Comparison of ENCODE assay signal across 17 cellular contexts in the genomic region with DNA sequence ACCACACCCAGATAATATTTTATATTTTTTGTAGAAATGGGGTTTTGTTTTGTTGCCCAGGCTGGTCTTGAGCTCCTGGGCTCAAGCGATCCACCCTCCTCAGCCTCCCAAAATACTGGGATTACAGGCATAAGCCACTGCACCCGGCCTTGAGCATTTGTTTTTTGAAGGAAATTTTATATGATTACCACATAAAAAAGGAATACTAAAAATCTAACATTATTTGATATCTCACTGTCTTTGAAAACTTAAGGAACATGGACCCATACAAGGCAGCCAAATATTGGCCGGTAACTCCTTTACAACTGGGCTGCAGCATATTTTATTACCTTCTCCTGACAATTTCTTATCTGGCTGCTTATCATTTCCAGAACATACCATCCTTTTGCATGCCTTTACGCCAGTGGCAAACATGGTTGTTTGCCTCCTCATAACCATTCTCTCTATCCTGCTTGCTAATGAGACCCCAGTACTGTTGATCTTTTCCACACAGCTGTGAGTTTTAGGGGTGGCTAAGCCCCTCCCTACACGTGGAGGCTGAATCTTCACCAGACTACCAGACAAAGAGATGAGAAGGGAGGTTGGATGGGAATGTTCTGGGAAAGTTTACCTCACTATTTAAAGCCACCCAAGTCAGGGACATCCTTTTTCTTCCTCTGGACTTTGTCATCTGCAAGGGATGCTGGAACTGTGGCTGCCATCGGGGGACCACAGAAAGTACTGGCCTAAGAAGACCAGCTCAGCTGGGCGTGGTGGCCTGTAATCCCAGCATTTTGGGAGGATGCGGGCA.
A peak's percentile ranks its signal among the peaks of the same experiment; 100 is the strongest.
DNase-seq lines count a peak whose midpoint lies in the region; ATAC-seq, FAIRE-seq and TF ChIP-seq lines count a peak whose summit lies in the region.
"Had no signal": no experiment of that assay in that cellular context is flagged by ENCODE, and none has a peak within 500 bp of the region (broad histone marks: within the 10 kb centered on the region; RNA-seq: fewer than 3 reads in every experiment).

No MANE protein-coding gene starts in this region.

- no peak overlapping the region for H3K23ac ChIP-seq in H1 (ENCODE audit: insufficient read length)

- H3K4me1 ChIP-seq in NT2/D1 (ENCODE audit: insufficient read depth, insufficient read length) (no peaks in the 10 kb centered on the region), H1 (replicated peaks in 1 of 4; ENCODE audit: control insufficient read depth in 3 of 4, insufficient read depth in 4 of 4, low read length in 3 of 4) (peaks cover 3 to 13% (median 7%) of the 10 kb centered on the region in 4 experiments; a peak in 5 of 7 replicates), psoas muscle (peaks cover 32% of the 10 kb centered on the region)

- H3K23me2 ChIP-seq in H1 (ENCODE audit: low read depth, low read length), result peaks cover 20% of the 10 kb centered on the region; the same call in 1 of the 2 replicates

- no peaks in the 10 kb centered on the region for H3K27me3 ChIP-seq in NT2/D1 (ENCODE audit: insufficient read depth, insufficient read length)
- H3K27me3 ChIP-seq in H1 (replicated peaks in 1 of 4; ENCODE audit: control insufficient read depth in 3 of 4, extremely low read depth in 1 of 4, insufficient read depth in 3 of 4, low read length in 3 of 4), result no peaks in the 10 kb centered on the region
- peaks cover 0 to 44% (median 0%) of the 10 kb centered on the region in 3 donors for H3K27me3 ChIP-seq in psoas muscle (ENCODE audit: insufficient read depth in 3 of 3, low read length in 2 of 3)
- H3K27me3 ChIP-seq: adrenal gland, tibial artery had no signal

- no peak for TF ChIP-seq EP300 in H1 (IDR thresholded peaks at IDR 0.05; ENCODE audit: borderline replicate concordance in 1 of 2, low read depth in 2 of 2, low read length in 2 of 2)

- H2BK20ac ChIP-seq in H1 (ENCODE audit: low read length), result no peak overlapping the region

- CTCF ChIA-PET in H1 (lab: Charles Lee; ENCODE audit: partially characterized antibody), result interaction anchor here (0.6 to 2.8 kb wide), 9 partner anchors 9 to 160 kb away, joined by 3 to 22 read pairs (median 4); no protein-coding TSS in a partner anchor

- no peak overlapping the region for H3K4ac ChIP-seq in H1 (replicated peaks; ENCODE audit: insufficient read length, low read depth, low read length)

- 84% methylated on average over 8 of the region's 8 CpGs; no CpG with 5 or more reads in 1 of the 2 experiments for WGBS in H1 (ENCODE audit: extremely low coverage in 1 of 2, insufficient coverage in 1 of 2, insufficient read length in 1 of 2, insufficient replicate concordance in 2 of 2, low coverage in 1 of 2, low lambda C conversion rate in 2 of 2, missing lambda C conversion rate in 1 of 2), 2 experiments
- 83 to 90% (median 83%) methylated on average over 8 of the region's 8 CpGs for whole genome bisulfite sequencing in psoas muscle, 3 donors

- peak overlapping the region; percentile 73 for H3K27ac Mint-ChIP-seq in activated CD4-positive, alpha-beta T cell treated with anti-CD3 and anti-CD28 coated beads, Interleukin-2, amount 10 ng/mL, durations not matched to agents 24 days and 14 days
- H3K27ac Mint-ChIP-seq in progenitor cell of endocrine pancreas, result peak overlapping the region; percentile 51
- H3K27ac Mint-ChIP-seq: natural killer cell treated with Interleukin-12 subunit alpha and Interleukin-12 subunit beta and Interleukin-15 and Interleukin-18, amount 100 ng/mL, for 72 hours had no signal

- H4K20me1 ChIP-seq in H1 (replicated peaks in 1 of 2; ENCODE audit: control insufficient read depth in 1 of 2, insufficient read depth in 2 of 2, low read length in 2 of 2), result no peaks in the 10 kb centered on the region

- H2AK5ac ChIP-seq in H1 (ENCODE audit: low read depth, low read length), result no peak overlapping the region; the same call in 1 of the 2 replicates

- no peak overlapping the region for H3K56ac ChIP-seq in H1 (replicated peaks; ENCODE audit: insufficient read length, low read depth, low read length)

- POLR2A ChIA-PET in H1 (lab: Charles Lee; ENCODE audit: partially characterized antibody), result interaction anchor here (0.7 to 4.9 kb wide), 11 partner anchors 7 to 311 kb away, joined by 3 to 32 read pairs (median 5); no protein-coding TSS in a partner anchor

- H3K79me2 ChIP-seq in H1 (ENCODE audit: control insufficient read depth in 1 of 2, insufficient read depth in 2 of 2, low read length in 2 of 2), result peaks cover 4 to 39% of the 10 kb centered on the region in 2 experiments; a peak in 3 of 4 replicates

- 0 out of 2 replicates have a peak overlapping the region, but pooled peaks have one; percentile 2 for H2BK12ac ChIP-seq in H1 (ENCODE audit: low read depth, low read length)

- no peak overlapping the region for H3K4me3 ChIP-seq in NT2/D1 (ENCODE audit: insufficient read length, low read depth)
- H3K4me3 ChIP-seq in H1 (ENCODE audit: extremely low read depth in 1 of 4, insufficient read depth in 2 of 4, low read depth in 3 of 4, low read length in 4 of 4), result no peak overlapping the region
- H3K4me3 ChIP-seq in psoas muscle, result no peak overlapping the region
- H3K4me3 ChIP-seq: adrenal gland, tibial artery had no signal

- intact Hi-C loops in activated CD4-positive, alpha-beta T cell treated with anti-CD3 and anti-CD28 coated beads, Interleukin-2, amount 10 ng/mL, durations not matched to agents 24 days and 14 days (cut with micrococcal nuclease), result loop anchor here (10.0 kb wide), 1 partner anchor 963 kb away; no protein-coding TSS in a partner anchor
- intact Hi-C loops in psoas muscle (cut with DNase I), result no loop called here

- H3K9ac ChIP-seq in NT2/D1 (ENCODE audit: insufficient read length, low read depth), result peak overlapping the region; percentile 80
- H3K9ac ChIP-seq in H1 (replicated peaks in 1 of 4; ENCODE audit: extremely low read depth in 1 of 4, low read depth in 3 of 4, low read length in 3 of 4), result no peak overlapping the region

- no peaks in the 10 kb centered on the region for H3K27me3 Mint-ChIP-seq in activated CD4-positive, alpha-beta T cell treated with anti-CD3 and anti-CD28 coated beads, Interleukin-2, amount 10 ng/mL, durations not matched to agents 24 days and 14 days
- peaks cover 12% of the 10 kb centered on the region for H3K27me3 Mint-ChIP-seq in progenitor cell of endocrine pancreas
- H3K27me3 Mint-ChIP-seq: natural killer cell treated with Interleukin-12 subunit alpha and Interleukin-12 subunit beta and Interleukin-15 and Interleukin-18, amount 100 ng/mL, for 72 hours had no signal

- H3K18ac ChIP-seq in H1 (ENCODE audit: extremely low read depth, low read length), result no peak overlapping the region; the same call in 1 of the 2 replicates

- peak overlapping the region in 1 of 2 experiments; percentile 20; a peak in 1 of 4 replicates for H3K4me2 ChIP-seq in H1 (ENCODE audit: insufficient read depth in 1 of 2, low read depth in 2 of 2, low read length in 2 of 2)

- H3K9me3 ChIP-seq in NT2/D1 (ENCODE audit: insufficient read depth, low read length) (no peaks in the 10 kb centered on the region), H1 (ENCODE audit: insufficient read depth in 2 of 2, low read depth in 1 of 2, low read length in 1 of 2) (no peaks in the 10 kb centered on the region), psoas muscle (no peaks in the 10 kb centered on the region)
- H3K9me3 ChIP-seq: adrenal gland, tibial artery had no signal

- no peak for TF ChIP-seq CTCF in H1 (IDR thresholded peaks at IDR 0.05; ENCODE audit: control extremely low read depth in 1 of 3, insufficient read depth in 1 of 3, low read depth in 1 of 3, low read length in 3 of 3)
- no peak for TF ChIP-seq CTCF in progenitor cell of endocrine pancreas (IDR thresholded peaks at IDR 0.05; ENCODE audit: unreplicated experiment)
- TF ChIP-seq CTCF in psoas muscle (IDR thresholded peaks at IDR 0.05), result no peak

- H2BK5ac ChIP-seq in H1 (ENCODE audit: low read depth, low read length), result no peak overlapping the region; the same call in 1 of the 2 replicates

- peak overlapping the region; percentile 48 for H2BK120ac ChIP-seq in H1 (replicated peaks; ENCODE audit: low read depth, low read length)

- H3K4me1 Mint-ChIP-seq in activated CD4-positive, alpha-beta T cell treated with anti-CD3 and anti-CD28 coated beads, Interleukin-2, amount 10 ng/mL, durations not matched to agents 24 days and 14 days, result peaks cover 28% of the 10 kb centered on the region
- H3K4me1 Mint-ChIP-seq in progenitor cell of endocrine pancreas (ENCODE audit: low read depth), result peaks cover 5% of the 10 kb centered on the region

- ATAC-seq in HG03469 (IDR thresholded peaks at IDR 0.05; ENCODE audit: unreplicated experiment), result no peak
- no peak for ATAC-seq in psoas muscle
- ATAC-seq: natural killer cell treated with Interleukin-12 subunit alpha and Interleukin-12 subunit beta and Interleukin-15 and Interleukin-18, amount 100 ng/mL, for 72 hours had no signal

- FAIRE-seq in H1 (lab: Jason Lieb, UNC), result no peak
- FAIRE-seq: A204.1, frontal cortex had no signal

- peaks cover 8% of the 10 kb centered on the region for H3K36me3 Mint-ChIP-seq in activated CD4-positive, alpha-beta T cell treated with anti-CD3 and anti-CD28 coated beads, Interleukin-2, amount 10 ng/mL, durations not matched to agents 24 days and 14 days (ENCODE audit: low read depth)
- no peaks in the 10 kb centered on the region for H3K36me3 Mint-ChIP-seq in progenitor cell of endocrine pancreas (ENCODE audit: insufficient read depth)
- H3K36me3 Mint-ChIP-seq: natural killer cell treated with Interleukin-12 subunit alpha and Interleukin-12 subunit beta and Interleukin-15 and Interleukin-18, amount 100 ng/mL, for 72 hours had no signal

- no peak overlapping the region for H3K14ac ChIP-seq in H1 (ENCODE audit: insufficient read length)

- no peak for TF ChIP-seq RAD21 in H1 (IDR thresholded peaks at IDR 0.05 in 1 of 2, conservative IDR thresholded peaks at IDR 0.05 in 1 of 2; ENCODE audit: low read depth in 2 of 2, low read length in 2 of 2)

- H3K27ac ChIP-seq in H1 (ENCODE audit: low read depth, low read length) (no peak overlapping the region; the same call in 1 of the 2 replicates), psoas muscle (no peak overlapping the region)

- no peak for DNase-seq in activated CD4-positive, alpha-beta T cell treated with anti-CD3 and anti-CD28 coated beads, Interleukin-2, amount 10 ng/mL, durations not matched to agents 24 days and 14 days
- DNase-seq in activated CD4-positive, alpha-beta T cell treated with anti-CD3 and anti-CD28 coated beads, Interleukin-2, amount 50 U/mL, for 4 hours, result no peak
- DNase-seq in NT2/D1 (ENCODE audit: low read depth, low spot score) (no peak), H1 (ENCODE audit: low read depth in 1 of 2, low spot score in 2 of 2) (no peak), progenitor cell of endocrine pancreas (ENCODE audit: low spot score, unreplicated experiment) (no peak), psoas muscle (no peak)
- DNase-seq in stimulated activated CD4-positive, alpha-beta T cell treated with anti-CD3 and anti-CD28 coated beads, Interleukin-12 subunit alpha, Interleukin-12 subunit beta, amount 100 ng/mL, for 4 hours, result no peak
- DNase-seq: adrenal gland, DMS 273 treated with DMSO at 0.1 percent for 48 hours, islet precursor cell, NCI-H2081 treated with DMSO at 0.1 percent for 48 hours, SW 1271, tibial artery had no signal

- 0 out of 3 replicates have a peak, but pooled peaks of 1 of the 2 experiments have one; percentile 16 for TF ChIP-seq POLR2A in H1 (IDR thresholded peaks at IDR 0.05; ENCODE audit: control extremely low read depth in 1 of 2, low read depth in 2 of 2, low read length in 2 of 2)

- peak overlapping the region; percentile 2 for H3K4me3 Mint-ChIP-seq in activated CD4-positive, alpha-beta T cell treated with anti-CD3 and anti-CD28 coated beads, Interleukin-2, amount 10 ng/mL, durations not matched to agents 24 days and 14 days
- no peak overlapping the region for H3K4me3 Mint-ChIP-seq in progenitor cell of endocrine pancreas (ENCODE audit: low read depth)
- H3K4me3 Mint-ChIP-seq: natural killer cell treated with Interleukin-12 subunit alpha and Interleukin-12 subunit beta and Interleukin-15 and Interleukin-18, amount 100 ng/mL, for 72 hours had no signal

- peaks cover 38% of the 10 kb centered on the region for H3K36me3 ChIP-seq in NT2/D1 (ENCODE audit: insufficient read depth, insufficient read length, low read length)
- H3K36me3 ChIP-seq in H1 (ENCODE audit: control insufficient read depth in 2 of 4, insufficient read depth in 4 of 4, low read length in 3 of 4), result peaks cover 0 to 34% (median 8%) of the 10 kb centered on the region in 4 experiments; a peak in 4 of 8 replicates
- H3K36me3 ChIP-seq in psoas muscle (ENCODE audit: insufficient read depth in 1 of 2, low read depth in 1 of 2), result no peaks in the 10 kb centered on the region
- H3K36me3 ChIP-seq: adrenal gland, tibial artery had no signal

- peak overlapping the region; percentile 1 for H4K5ac ChIP-seq in H1 (ENCODE audit: insufficient read length, low read depth, low read length)

- H2AFZ ChIP-seq in H1 (ENCODE audit: low read length), result no peak overlapping the region

- H2BK15ac ChIP-seq in H1 (ENCODE audit: low read length), result no peak overlapping the region

- no peaks in the 10 kb centered on the region for H3K79me1 ChIP-seq in H1 (ENCODE audit: low read depth, low read length)

- peaks cover 3% of the 10 kb centered on the region for H3K9me3 Mint-ChIP-seq in activated CD4-positive, alpha-beta T cell treated with anti-CD3 and anti-CD28 coated beads, Interleukin-2, amount 10 ng/mL, durations not matched to agents 24 days and 14 days
- no peaks in the 10 kb centered on the region for H3K9me3 Mint-ChIP-seq in progenitor cell of endocrine pancreas (ENCODE audit: low read depth)
- H3K9me3 Mint-ChIP-seq: natural killer cell treated with Interleukin-12 subunit alpha and Interleukin-12 subunit beta and Interleukin-15 and Interleukin-18, amount 100 ng/mL, for 72 hours had no signal

- peak overlapping the region; percentile 31 for H4K91ac ChIP-seq in H1 (replicated peaks; ENCODE audit: insufficient read length, low read length)

- no peak overlapping the region for H4K8ac ChIP-seq in H1 (ENCODE audit: extremely low read depth, insufficient read depth, low read length)
